Comparison of ENCODE assay signal across 8 cellular contexts in the genomic region with DNA sequence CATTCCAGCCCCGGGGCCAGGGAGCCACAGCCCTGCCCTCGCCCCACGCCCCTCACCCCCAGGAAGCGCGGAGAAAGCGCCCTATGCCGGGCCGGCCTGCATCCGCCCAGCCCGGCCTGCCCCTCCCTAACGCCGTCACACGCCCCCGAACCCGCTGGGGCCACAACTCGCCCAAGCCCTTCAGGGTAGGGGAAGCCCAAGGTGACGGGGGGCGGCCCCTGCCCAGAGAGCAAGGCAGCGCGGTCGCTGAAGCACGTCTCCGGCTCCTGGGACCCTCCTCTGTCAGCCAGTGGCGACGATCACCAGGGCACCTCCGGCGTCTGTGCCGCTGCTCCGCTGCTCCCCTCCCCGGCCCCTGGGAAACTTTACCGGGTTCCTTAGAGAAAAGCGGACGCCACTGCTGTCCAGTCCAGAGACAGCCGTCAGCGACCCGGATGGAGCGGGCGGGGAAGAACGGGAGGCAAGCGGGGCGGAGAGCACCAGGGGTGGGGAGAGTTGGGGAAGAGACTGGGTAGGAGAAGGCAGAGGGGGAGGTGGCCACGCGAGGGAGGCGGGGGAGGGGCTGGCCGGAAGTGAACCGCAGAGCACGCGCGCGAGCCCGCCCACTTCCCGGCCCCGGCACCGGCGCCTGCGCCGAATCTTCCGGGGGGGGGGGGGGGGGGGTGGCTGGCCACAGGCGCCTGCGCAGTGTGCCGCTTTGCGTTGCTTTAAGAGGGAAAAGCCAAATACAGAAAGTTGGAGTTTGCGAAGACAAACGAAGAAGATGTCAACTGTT. TPM values are rescaled to one million over a fixed set of nuclear protein-coding genes. Genes with fewer than 3 reads are reported as not detected.
A peak's percentile ranks its signal among the peaks of the same experiment; 100 is the strongest.
DNase-seq lines count a peak whose midpoint lies in the region; ATAC-seq and TF ChIP-seq lines count a peak whose summit lies in the region.

Gene HERC4 (minus strand): TSS at position 509 of the 775 bp plus-strand sequence. CDS start 2,175 bp downstream, outside the sequence.

- H3K4me3 ChIP-seq in ovary (peak within 1 kb of the TSS; percentile 87), thymus (ENCODE audit: low read length) (peak within 1 kb of the TSS; percentile 78)

- intact Hi-C loops in Right ventricle myocardium inferior (cut with DNase I): loop anchor here (5.0 to 10.0 kb wide), 2 partner anchors 190 to 257 kb away; partner anchors contain the start of genes HNRNPH3, PBLD and SIRT1
- intact Hi-C loops in ovary (cut with DNase I): no loop called here

- no peaks in the 10 kb centered on the region for H3K36me3 ChIP-seq in ovary
- no peaks in the 10 kb centered on the region for H3K36me3 ChIP-seq in thymus (ENCODE audit: control insufficient read depth, insufficient read depth)

- CTCF ChIA-PET in GM10248 (lab: Yijun Ruan, JAX): interaction anchor here (1.2 kb wide), 1 partner anchor 14 kb away, joined by 3 read pairs; no protein-coding TSS in a partner anchor
- CTCF ChIA-PET in HEK293T (lab: Yijun Ruan, JAX): interaction anchor here (0.6 kb wide), 1 partner anchor 665 kb away, joined by 3 read pairs; no protein-coding TSS in a partner anchor

- POLR2A ChIA-PET in GM10248 (lab: Yijun Ruan, JAX): interaction anchor here (0.7 kb wide), 1 partner anchor 88 kb away, joined by 5 read pairs; no protein-coding TSS in a partner anchor
- POLR2A ChIA-PET in HEK293T (lab: Yijun Ruan, JAX): interaction anchor here (1.0 kb wide), 1 partner anchor 220 kb away, joined by 3 read pairs; no protein-coding TSS in a partner anchor

- H3K27ac ChIP-seq in ovary (peak within 1 kb of the TSS; percentile 91 to 93), thymus (ENCODE audit: low read depth) (peak within 1 kb of the TSS; percentile 94)

- WGBS in ovary, 3 donors: 0 to 1% (median 1%) methylated on average over 49 to 64 of the region's 64 CpGs
- under 1% methylated on average over 64 of the region's 64 CpGs for WGBS in thymus

- H3K9me3 ChIP-seq in ovary (no peaks in the 10 kb centered on the region), thymus (ENCODE audit: control insufficient read depth) (no peaks in the 10 kb centered on the region)

- TF ChIP-seq CTCF in GM10248 (IDR thresholded peaks at IDR 0.05; ENCODE audit: control extremely low read depth, extremely low read depth, low read depth, missing control alignments) (no peak), ovary (IDR thresholded peaks at IDR 0.05) (no peak)

- ATAC-seq in Right ventricle myocardium inferior: peak; percentile 100

- TF ChIP-seq EP300 in ovary (IDR thresholded peaks at IDR 0.05): no peak

- H3K27me3 ChIP-seq in ovary (no peaks in the 10 kb centered on the region), thymus (ENCODE audit: control insufficient read depth, insufficient read depth) (no peaks in the 10 kb centered on the region)

- DNase-seq in GM10248 (ENCODE audit: extremely low spot score) (peak; percentile 94), HEK293T (ENCODE audit: extremely low spot score) (peak; percentile 94), MV-4-11 (lab: John Stamatoyannopoulos, UW) (peak; percentile 75), SW 1271 (lab: John Stamatoyannopoulos, UW) (peak; percentile 71 to 87), Right ventricle myocardium inferior (ENCODE audit: missing footprints) (peak; percentile 96), ovary (peak; percentile 93 to 96 (median 95))
- peak; percentile 81 for DNase-seq in activated naive CD8-positive, alpha-beta T cell treated with anti-CD3 and anti-CD28 coated beads, Interleukin-2, amount 50 U/mL, for 16 hours (ENCODE audit: low read depth, low spot score)

- peak; percentile 79 for TF ChIP-seq POLR2A in ovary (IDR thresholded peaks at IDR 0.05)

- H3K4me1 ChIP-seq in ovary (ENCODE audit: insufficient read depth): peaks cover 1% of the 10 kb centered on the region
- H3K4me1 ChIP-seq in thymus (ENCODE audit: control insufficient read depth, insufficient read depth, low read length): peaks cover 7% of the 10 kb centered on the region

TF ChIP-seq in HEK293T, 16 proteins besides CTCF, POLR2A, EP300 and RAD21:
- TF ChIP-seq FOXK2 (IDR thresholded peaks at IDR 0.05) (no peak), ELF4 (IDR thresholded peaks at IDR 0.05) (no peak), ZNF384 (IDR thresholded peaks at IDR 0.05) (no peak), PKNOX1 (IDR thresholded peaks at IDR 0.05) (no peak)

RNA-seq across cellular contexts. Expression of gene HERC4, which starts in this region (rescaled TPM):
- 25.5 TPM for total RNA-seq in Right ventricle myocardium inferior
- 10 to 100 TPM; 36.8 to 54.7 (median 47.2) TPM for total RNA-seq in ovary
- polyA plus RNA-seq in ovary: 10 to 100 TPM; 16.4 to 23.2 TPM
- 35.0 TPM for polyA plus RNA-seq in thymus

Comparison
In these comparisons a context has a peak if more than half of its experiments do, and no peak if none do; other contexts are left out.
1. Peak in every context shown above with its lines: DNase-seq, ATAC-seq, H3K4me3 ChIP-seq and H3K27ac ChIP-seq.